Comparison of ENCODE assay signal across 13 cellular contexts in the genomic region with DNA sequence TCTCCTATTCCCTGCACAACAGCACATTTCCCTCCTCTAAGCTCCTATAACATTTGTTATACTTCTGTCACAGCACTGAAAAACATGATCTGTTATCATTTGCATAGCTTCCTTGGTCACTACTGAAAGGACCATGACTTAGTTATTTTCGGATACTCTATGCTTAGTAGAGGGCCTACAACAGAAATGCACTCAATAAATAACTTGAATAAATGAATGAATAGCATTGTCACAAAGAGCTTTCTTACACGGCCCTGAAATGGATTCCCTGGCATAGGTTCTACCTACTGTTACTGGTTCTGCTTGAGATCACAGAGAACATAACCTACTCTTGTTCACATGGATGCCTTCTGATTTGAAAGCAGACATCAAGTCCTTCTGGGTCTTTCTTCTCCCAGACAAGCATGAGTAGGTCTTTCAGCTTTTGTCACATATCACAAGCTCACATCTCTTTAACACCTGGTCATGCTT. TPM values are rescaled to one million over a fixed set of nuclear protein-coding genes. Genes with fewer than 3 reads are reported as not detected.
DNase-seq lines count a peak whose midpoint lies in the region; ATAC-seq, FAIRE-seq and TF ChIP-seq lines count a peak whose summit lies in the region.
"Had no signal": no experiment of that assay in that cellular context is flagged by ENCODE, and none has a peak within 500 bp of the region (broad histone marks: within the 10 kb centered on the region; RNA-seq: fewer than 3 reads in every experiment).

No MANE protein-coding gene starts in this region.

- no peak overlapping the region for H3K4me2 ChIP-seq in GM23248 (ENCODE audit: unreplicated experiment)

- no peaks in the 10 kb centered on the region for H3K27me3 ChIP-seq in GM23248 (replicated peaks; ENCODE audit: insufficient read depth)
- H3K27me3 ChIP-seq: right lobe of liver had no signal

- peaks cover 97% of the 10 kb centered on the region for H3K79me2 ChIP-seq in GM23248 (ENCODE audit: insufficient read depth)

- peak; percentile 70 for ATAC-seq in GM19397 (IDR thresholded peaks at IDR 0.05; ENCODE audit: unreplicated experiment)
- peak; percentile 72 for ATAC-seq in HG02763 (IDR thresholded peaks at IDR 0.05; ENCODE audit: unreplicated experiment)
- peak; percentile 39 for ATAC-seq in HG03469 (IDR thresholded peaks at IDR 0.05; ENCODE audit: unreplicated experiment)
- ATAC-seq in GM21360 (IDR thresholded peaks at IDR 0.05; ENCODE audit: unreplicated experiment): no peak
- ATAC-seq: right lobe of liver had no signal

- FAIRE-seq in HTR-8/SVneo (lab: Jason Lieb, UNC): no peak

- 0 out of 2 replicates have a peak, but pooled peaks cover 5% of the 10 kb centered on the region for H4K20me1 ChIP-seq in GM23248 (ENCODE audit: insufficient read depth)

- H3K36me3 ChIP-seq in GM23248 (ENCODE audit: low read depth): no peaks in the 10 kb centered on the region
- H3K36me3 ChIP-seq: right lobe of liver, thoracic aorta had no signal

- no peaks in the 10 kb centered on the region for H3F3A ChIP-seq in GM23248 (ENCODE audit: insufficient read depth)

- no peak overlapping the region for H3K27ac ChIP-seq in GM23248
- H3K27ac ChIP-seq: right lobe of liver, thoracic aorta had no signal

- TF ChIP-seq CTCF in GM12875 (IDR thresholded peaks at IDR 0.05; ENCODE audit: borderline replicate concordance, insufficient read depth, low read depth, low read length): no peak

- no peaks in the 10 kb centered on the region for H3K9me2 ChIP-seq in GM23248 (ENCODE audit: insufficient read depth)

- WGBS in GM23248 (ENCODE audit: low coverage in 1 of 2, low lambda C conversion rate in 2 of 2, missing lambda C conversion rate in 2 of 2), 2 experiments: 87 to 92% methylated on average over 2 of the region's 2 CpGs

- H3K4me3 ChIP-seq in GM12875 (ENCODE audit: low read depth, low read length) (peak overlapping the region; percentile 8), GM23248 (no peak overlapping the region)
- H3K4me3 ChIP-seq: right lobe of liver, thoracic aorta had no signal

- no peak overlapping the region for H3K9ac ChIP-seq in GM23248

- no peaks in the 10 kb centered on the region for H3K9me3 ChIP-seq in GM23248 (ENCODE audit: low read depth)
- H3K9me3 ChIP-seq: right lobe of liver, thoracic aorta had no signal

- in situ Hi-C loops in GM23248 (cut with MboI): no loop called here

- H3K4me1 ChIP-seq in GM23248 (ENCODE audit: insufficient read depth): no peaks in the 10 kb centered on the region
- H3K4me1 ChIP-seq: right lobe of liver had no signal

- DNase-seq in HTR-8/SVneo (ENCODE audit: insufficient read length, low spot score) (no peak), RPMI8226 (no peak), GM23248 (no peak)
- DNase-seq: activated CD4-positive, alpha-beta T cell treated with anti-CD3 and anti-CD28 coated beads, Interleukin-2, amount 50 U/mL, for 48 hours; DND-41; NCI-H146; right lobe of liver had no signal

- H2AFZ ChIP-seq in GM23248: no peak overlapping the region

RNA-seq across cellular contexts. Expression of a gene that starts 41.6 kb away (rescaled TPM):
- total RNA-seq in GM23248 (2014; rRNA removed; shearing (Covaris generic)): 99.5 and 103 TPM in 2 replicates
- 54.1 and 54.5 TPM in 2 replicates for polyA plus RNA-seq in GM23248 (2016; fragmentation: Nextera tagmentation; extraction: Ambion mirVana)
